ENCODE assay signal across 8 cellular contexts in genomic region chr4:87465739-87466366, GRCh38. TPM values are rescaled to one million over a fixed set of nuclear protein-coding genes. Genes with fewer than 3 reads are reported as not detected.
DNase-seq lines count a peak whose midpoint lies in the region; ATAC-seq and TF ChIP-seq lines count a peak whose summit lies in the region.

No MANE protein-coding gene starts in this region.

- H3K27me3 ChIP-seq in right lobe of liver, result no peaks in the 10 kb centered on the region

- no peaks in the 10 kb centered on the region for H3K9me3 ChIP-seq in right lobe of liver

- H3K4me1 ChIP-seq in right lobe of liver, result peaks cover 0 to 5% (median 0%) of the 10 kb centered on the region in 4 donors

- H3K27ac ChIP-seq in right lobe of liver, result no peak overlapping the region

- peak; percentile 4 for DNase-seq in DMS153 (lab: John Stamatoyannopoulos, UW)
- peak; percentile 39 for DNase-seq in NCI-H748 (lab: John Stamatoyannopoulos, UW; ENCODE audit: unreplicated experiment)
- peak; percentile 31 for DNase-seq in cerebellum (ENCODE audit: low spot score)
- DNase-seq in right lobe of liver, result no peak
- DNase-seq in mucosa of gallbladder (ENCODE audit: low spot score), result no peak
- no peak for DNase-seq in OCI-M2 (lab: John Stamatoyannopoulos, UW; ENCODE audit: unreplicated experiment)

- no peak for TF ChIP-seq POLR2A in right lobe of liver (IDR thresholded peaks at IDR 0.05)

- H3K36me3 ChIP-seq in right lobe of liver, result no peaks in the 10 kb centered on the region

- peak; percentile 60 for ATAC-seq in GM19463 (IDR thresholded peaks at IDR 0.05; ENCODE audit: unreplicated experiment)
- peak; percentile 75 to 82 (median 80) for ATAC-seq in right lobe of liver
- ATAC-seq in HG02798 (IDR thresholded peaks at IDR 0.05; ENCODE audit: poor library complexity, unreplicated experiment), result no peak

- 34% methylated on average over 7 of the region's 7 CpGs for WGBS in right lobe of liver (ENCODE audit: insufficient coverage, low coverage, low lambda C conversion rate, missing lambda C conversion rate)

- H3K4me3 ChIP-seq in right lobe of liver, result no peak overlapping the region

- intact Hi-C loops in right lobe of liver (cut with DNase I), result loop anchor here in 1 of 2 donors (10.0 kb wide), 1 partner anchor 101 kb away; no protein-coding TSS in a partner anchor

- TF ChIP-seq CTCF in right lobe of liver (IDR thresholded peaks at IDR 0.05), result peak; percentile 70 to 78 (median 72)

RNA-seq across cellular contexts. Expression of gene NUDT9, which starts 43.5 kb away (rescaled TPM):
- total RNA-seq in cerebellum (16.2 TPM), right lobe of liver (10 to 100 TPM; 13.3 to 53.5 (median 21.2) TPM), mucosa of gallbladder (56.9 TPM)

Comparison
In these comparisons a context has a peak if more than half of its experiments do, and no peak if none do; other contexts are left out.
1. DNase-seq: peak in DMS153 (single experiment), NCI-H748 (single experiment) and cerebellum (single experiment); none in right lobe of liver (0 of 3), mucosa of gallbladder (single experiment) and OCI-M2 (single experiment).